In genomic region chr2:26481705-26482104, GRCh38 we compare ENCODE assay signal across 31 cellular contexts. TPM values are rescaled to one million over a fixed set of nuclear protein-coding genes. Genes with fewer than 3 reads are reported as not detected.
"Had no signal": no experiment of that assay in that cellular context is flagged by ENCODE, and none has a peak within 500 bp of the region (broad histone marks: within the 10 kb centered on the region; RNA-seq: fewer than 3 reads in every experiment).

No MANE protein-coding gene starts in this region.

- H3K36me3 Mint-ChIP-seq: immature natural killer cell; mesothelial cell of epicardium; naive thymus-derived CD4-positive, alpha-beta T cell; natural killer cell treated with Interleukin-12 subunit alpha and Interleukin-12 subunit beta and Interleukin-15 and Interleukin-18, amount 100 ng/mL, for 72 hours; stimulated activated memory B cell treated with anti-CD40 and anti-IgM and Interleukin-4, amounts not matched to agents 10 μg/mL and 1 μg/mL and 100 μg/mL, for 72 hours; type B pancreatic cell had no signal

- H3K9me3 ChIP-seq: left lung, lower lobe of right lung, neutrophil, right atrium auricular region, tibial nerve, uterus had no signal

- H3K36me3 ChIP-seq: left lung, lower lobe of right lung, neutrophil, right atrium auricular region, tibial nerve, uterus had no signal

- H3K4me3 ChIP-seq: left lung, lower lobe of right lung, right atrium auricular region, skin epidermis, tibial nerve, uterus had no signal

- H3K4me3 Mint-ChIP-seq: immature natural killer cell; mesothelial cell of epicardium; naive thymus-derived CD4-positive, alpha-beta T cell; natural killer cell treated with Interleukin-12 subunit alpha and Interleukin-12 subunit beta and Interleukin-15 and Interleukin-18, amount 100 ng/mL, for 72 hours; neural crest cell; stimulated activated memory B cell treated with anti-CD40 and anti-IgM and Interleukin-4, amounts not matched to agents 10 μg/mL and 1 μg/mL and 100 μg/mL, for 72 hours; stimulated activated naive CD8-positive, alpha-beta T cell treated with anti-CD3 and anti-CD28 coated beads, Interleukin-15, amount 100 ng/mL, for 72 hours; type B pancreatic cell had no signal

- H3K27ac Mint-ChIP-seq: immature natural killer cell; mesothelial cell of epicardium; naive thymus-derived CD4-positive, alpha-beta T cell; natural killer cell treated with Interleukin-12 subunit alpha and Interleukin-12 subunit beta and Interleukin-15 and Interleukin-18, amount 100 ng/mL, for 72 hours; stimulated activated memory B cell treated with anti-CD40 and anti-IgM and Interleukin-4, amounts not matched to agents 10 μg/mL and 1 μg/mL and 100 μg/mL, for 72 hours; stimulated activated naive CD8-positive, alpha-beta T cell treated with anti-CD3 and anti-CD28 coated beads, Interleukin-15, amount 100 ng/mL, for 72 hours had no signal

- H2AFZ ChIP-seq: parathyroid adenoma had no signal

- H3K9ac ChIP-seq: parathyroid adenoma had no signal

- H3K79me2 ChIP-seq: parathyroid adenoma had no signal

- H3K27me3 ChIP-seq: right atrium auricular region, tibial nerve, uterus had no signal

- DNase-seq: hypothalamus; immature natural killer cell; left colon; left lung; lower lobe of right lung; mammary epithelial cell; mesenchymal stem cell; naive thymus-derived CD4-positive, alpha-beta T cell; occipital lobe; stimulated activated CD4-positive, alpha-beta T cell treated with anti-CD3 and anti-CD28 coated beads, Interleukin-12 subunit alpha, Interleukin-12 subunit beta, amount 100 ng/mL, for 4 hours; stimulated activated CD4-positive, alpha-beta T cell treated with anti-CD3 and anti-CD28 coated beads, Interleukin-15, amount 100 ng/mL, for 24 hours; stimulated activated CD4-positive, alpha-beta T cell treated with anti-CD3 and anti-CD28 coated beads, Interleukin-2, amount 100 ng/mL, for 24 hours; stimulated activated CD4-positive, alpha-beta T cell treated with anti-CD3 and anti-CD28 coated beads, Interleukin-4, amount 100 ng/mL, for 24 hours; stimulated activated naive CD4-positive, alpha-beta T cell treated with Interleukin-2 at 50 U/mL for 16 hours; stimulated activated naive CD8-positive, alpha-beta T cell treated with anti-CD3 and anti-CD28 coated beads, Interleukin-15, amount 100 ng/mL, for 72 hours; substantia nigra; uterus had no signal

- H3K9me3 Mint-ChIP-seq: immature natural killer cell; mesothelial cell of epicardium; naive thymus-derived CD4-positive, alpha-beta T cell; natural killer cell treated with Interleukin-12 subunit alpha and Interleukin-12 subunit beta and Interleukin-15 and Interleukin-18, amount 100 ng/mL, for 72 hours; neural crest cell; stimulated activated naive CD8-positive, alpha-beta T cell treated with anti-CD3 and anti-CD28 coated beads, Interleukin-15, amount 100 ng/mL, for 72 hours; type B pancreatic cell had no signal

- FAIRE-seq: islet of Langerhans, kidney had no signal

- H3K27ac ChIP-seq: left lung, lower lobe of right lung, neutrophil, parathyroid adenoma, right atrium auricular region, skin epidermis, tibial nerve, uterus had no signal

- ATAC-seq: left colon; left lung; lower lobe of right lung; naive thymus-derived CD4-positive, alpha-beta T cell; natural killer cell treated with Interleukin-12 subunit alpha and Interleukin-12 subunit beta and Interleukin-15 and Interleukin-18, amount 100 ng/mL, for 72 hours; sciatic nerve; stimulated activated memory B cell treated with anti-CD40 and anti-IgM and Interleukin-4, amounts not matched to agents 10 μg/mL and 1 μg/mL and 100 μg/mL, for 72 hours; stimulated activated naive CD8-positive, alpha-beta T cell treated with anti-CD3 and anti-CD28 coated beads, Interleukin-15, amount 100 ng/mL, for 72 hours had no signal

- H3K4me1 ChIP-seq: left lung, lower lobe of right lung, parathyroid adenoma, uterus had no signal

RNA-seq across cellular contexts. Expression of gene OTOF, which starts 3.8 kb away (rescaled TPM):
- total RNA-seq: left colon, mammary epithelial cell, osteocyte had no signal
- polyA plus RNA-seq: mammary epithelial cell had no signal
